8 cellular contexts compared by ENCODE assay signal in genomic region chr1:110780600-110781484, GRCh38.
DNase-seq lines count a peak whose midpoint lies in the region; ATAC-seq and TF ChIP-seq lines count a peak whose summit lies in the region.

No MANE protein-coding gene starts in this region.

- H3K36me3 ChIP-seq in kidney epithelial cell (ENCODE audit: control insufficient read depth, insufficient read depth, low read length) = no peaks in the 10 kb centered on the region

- DNase-seq in A172 (ENCODE audit: low spot score) (peak; percentile 63), NCI-H2196 (lab: John Stamatoyannopoulos, UW; ENCODE audit: unreplicated experiment) (peak; percentile 84), kidney epithelial cell (ENCODE audit: low read depth) (peak; percentile 2)
- DNase-seq in activated CD4-positive, CD25-positive, alpha-beta regulatory T cell (lab: John Stamatoyannopoulos, UW) = peak; percentile 24 to 58 (median 50)
- peak; percentile 72 for DNase-seq in central memory CD4-positive, alpha-beta T cell
- peak; percentile 63 for DNase-seq in stimulated activated CD4-positive, alpha-beta T cell treated with anti-CD3 and anti-CD28 coated beads, Interleukin-2, amount 100 ng/mL, for 4 hours (ENCODE audit: low read depth)

- TF ChIP-seq CTCF in kidney epithelial cell (IDR thresholded peaks at IDR 0.05; ENCODE audit: insufficient read depth, low read length, poor library complexity, severe bottlenecking) = peak; percentile 75

- H3K27me3 ChIP-seq in kidney epithelial cell (ENCODE audit: control insufficient read depth, insufficient read depth, low read length) = no peaks in the 10 kb centered on the region

- ATAC-seq in GM18517 (IDR thresholded peaks at IDR 0.05; ENCODE audit: unreplicated experiment) (peak; percentile 54), HG03159 (IDR thresholded peaks at IDR 0.05; ENCODE audit: unreplicated experiment) (no peak)

- H3K4me3 ChIP-seq in kidney epithelial cell (ENCODE audit: low read depth, low read length) = no peak overlapping the region

Comparison
In these comparisons a context has a peak if more than half of its experiments do, and no peak if none do; other contexts are left out.
1. DNase-seq: peak in every context shown above with its lines; median percentile 84 in NCI-H2196; 72 in central memory CD4-positive, alpha-beta T cell; 63 in A172; 63 in stimulated activated CD4-positive, alpha-beta T cell treated with anti-CD3 and anti-CD28 coated beads, Interleukin-2, amount 100 ng/mL, for 4 hours; 50 in activated CD4-positive, CD25-positive, alpha-beta regulatory T cell; 2 in kidney epithelial cell.